ENCODE assay signal across 1 cellular context in the genomic region with DNA sequence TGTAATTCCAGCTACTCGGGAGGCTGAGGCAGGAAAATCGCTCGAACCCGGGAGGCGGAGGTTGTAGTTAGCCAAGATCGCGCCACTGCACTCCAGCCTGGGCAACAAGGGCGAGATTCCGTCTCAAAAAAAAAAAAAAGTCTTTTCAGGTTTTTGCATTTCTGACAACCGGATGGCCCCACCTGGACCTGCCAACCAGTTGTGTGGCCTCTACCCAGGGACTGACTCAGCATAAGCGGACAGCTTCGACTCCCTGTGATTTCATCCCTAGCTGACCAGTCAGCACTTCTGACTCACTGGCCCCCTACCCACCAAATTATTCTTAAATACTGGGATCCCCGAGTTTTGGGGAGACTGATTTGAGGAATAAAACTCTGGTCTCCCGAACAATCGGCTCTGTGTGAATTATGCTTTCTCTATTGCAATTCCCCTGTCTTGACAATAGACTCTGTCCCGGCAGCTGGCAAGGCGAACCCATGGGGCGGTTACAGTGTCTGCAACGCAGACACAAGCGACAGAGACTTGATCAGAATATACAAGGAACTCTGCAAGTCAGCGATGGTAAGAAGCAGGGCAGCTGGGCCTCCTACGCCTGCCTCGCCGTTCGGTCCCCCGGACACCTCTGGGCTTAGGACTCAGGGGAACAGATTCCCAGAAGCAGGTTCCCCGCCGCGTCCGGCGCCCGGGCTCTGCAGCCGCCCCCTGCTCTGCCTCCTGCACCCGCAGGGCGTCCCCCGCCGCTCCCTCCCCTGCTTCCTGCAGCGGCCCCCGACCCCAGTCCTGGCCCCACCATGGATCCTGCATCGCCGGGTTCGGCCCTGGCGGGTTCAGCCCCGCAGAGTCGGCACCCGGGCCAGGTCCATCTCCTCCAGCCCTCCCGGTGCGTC.
TF ChIP-seq lines count a peak whose summit lies in the region.

No MANE protein-coding gene starts in this region.

TF ChIP-seq in GM23338, 12 proteins besides CTCF, POLR2A, EP300 and RAD21:
- TF ChIP-seq, protein P1, sequence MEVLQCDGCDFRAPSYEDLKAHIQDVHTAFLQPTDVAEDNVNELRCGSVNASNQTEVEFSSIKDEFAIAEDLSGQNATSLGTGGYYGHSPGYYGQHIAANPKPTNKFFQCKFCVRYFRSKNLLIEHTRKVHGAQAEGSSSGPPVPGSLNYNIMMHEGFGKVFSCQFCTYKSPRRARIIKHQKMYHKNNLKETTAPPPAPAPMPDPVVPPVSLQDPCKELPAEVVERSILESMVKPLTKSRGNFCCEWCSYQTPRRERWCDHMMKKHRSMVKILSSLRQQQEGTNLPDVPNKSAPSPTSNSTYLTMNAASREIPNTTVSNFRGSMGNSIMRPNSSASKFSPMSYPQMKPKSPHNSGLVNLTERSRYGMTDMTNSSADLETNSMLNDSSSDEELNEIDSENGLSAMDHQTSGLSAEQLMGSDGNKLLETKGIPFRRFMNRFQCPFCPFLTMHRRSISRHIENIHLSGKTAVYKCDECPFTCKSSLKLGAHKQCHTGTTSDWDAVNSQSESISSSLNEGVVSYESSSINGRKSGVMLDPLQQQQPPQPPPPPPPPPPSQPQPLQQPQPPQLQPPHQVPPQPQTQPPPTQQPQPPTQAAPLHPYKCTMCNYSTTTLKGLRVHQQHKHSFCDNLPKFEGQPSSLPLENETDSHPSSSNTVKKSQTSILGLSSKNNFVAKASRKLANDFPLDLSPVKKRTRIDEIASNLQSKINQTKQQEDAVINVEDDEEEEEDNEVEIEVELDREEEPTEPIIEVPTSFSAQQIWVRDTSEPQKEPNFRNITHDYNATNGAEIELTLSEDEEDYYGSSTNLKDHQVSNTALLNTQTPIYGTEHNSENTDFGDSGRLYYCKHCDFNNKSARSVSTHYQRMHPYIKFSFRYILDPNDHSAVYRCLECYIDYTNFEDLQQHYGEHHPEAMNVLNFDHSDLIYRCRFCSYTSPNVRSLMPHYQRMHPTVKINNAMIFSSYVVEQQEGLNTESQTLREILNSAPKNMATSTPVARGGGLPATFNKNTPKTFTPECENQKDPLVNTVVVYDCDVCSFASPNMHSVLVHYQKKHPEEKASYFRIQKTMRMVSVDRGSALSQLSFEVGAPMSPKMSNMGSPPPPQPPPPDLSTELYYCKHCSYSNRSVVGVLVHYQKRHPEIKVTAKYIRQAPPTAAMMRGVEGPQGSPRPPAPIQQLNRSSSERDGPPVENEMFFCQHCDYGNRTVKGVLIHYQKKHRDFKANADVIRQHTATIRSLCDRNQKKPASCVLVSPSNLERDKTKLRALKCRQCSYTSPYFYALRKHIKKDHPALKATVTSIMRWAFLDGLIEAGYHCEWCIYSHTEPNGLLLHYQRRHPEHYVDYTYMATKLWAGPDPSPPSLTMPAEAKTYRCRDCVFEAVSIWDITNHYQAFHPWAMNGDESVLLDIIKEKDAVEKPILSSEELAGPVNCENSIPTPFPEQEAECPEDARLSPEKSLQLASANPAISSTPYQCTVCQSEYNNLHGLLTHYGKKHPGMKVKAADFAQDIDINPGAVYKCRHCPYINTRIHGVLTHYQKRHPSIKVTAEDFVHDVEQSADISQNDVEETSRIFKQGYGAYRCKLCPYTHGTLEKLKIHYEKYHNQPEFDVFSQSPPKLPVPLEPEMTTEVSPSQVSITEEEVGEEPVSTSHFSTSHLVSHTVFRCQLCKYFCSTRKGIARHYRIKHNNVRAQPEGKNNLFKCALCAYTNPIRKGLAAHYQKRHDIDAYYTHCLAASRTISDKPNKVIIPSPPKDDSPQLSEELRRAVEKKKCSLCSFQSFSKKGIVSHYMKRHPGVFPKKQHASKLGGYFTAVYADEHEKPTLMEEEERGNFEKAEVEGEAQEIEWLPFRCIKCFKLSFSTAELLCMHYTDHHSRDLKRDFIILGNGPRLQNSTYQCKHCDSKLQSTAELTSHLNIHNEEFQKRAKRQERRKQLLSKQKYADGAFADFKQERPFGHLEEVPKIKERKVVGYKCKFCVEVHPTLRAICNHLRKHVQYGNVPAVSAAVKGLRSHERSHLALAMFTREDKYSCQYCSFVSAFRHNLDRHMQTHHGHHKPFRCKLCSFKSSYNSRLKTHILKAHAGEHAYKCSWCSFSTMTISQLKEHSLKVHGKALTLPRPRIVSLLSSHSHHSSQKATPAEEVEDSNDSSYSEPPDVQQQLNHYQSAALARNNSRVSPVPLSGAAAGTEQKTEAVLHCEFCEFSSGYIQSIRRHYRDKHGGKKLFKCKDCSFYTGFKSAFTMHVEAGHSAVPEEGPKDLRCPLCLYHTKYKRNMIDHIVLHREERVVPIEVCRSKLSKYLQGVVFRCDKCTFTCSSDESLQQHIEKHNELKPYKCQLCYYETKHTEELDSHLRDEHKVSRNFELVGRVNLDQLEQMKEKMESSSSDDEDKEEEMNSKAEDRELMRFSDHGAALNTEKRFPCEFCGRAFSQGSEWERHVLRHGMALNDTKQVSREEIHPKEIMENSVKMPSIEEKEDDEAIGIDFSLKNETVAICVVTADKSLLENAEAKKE (CRISPR knock-in tag; IDR thresholded peaks at IDR 0.05), result no peak
- TF ChIP-seq, protein P2, sequence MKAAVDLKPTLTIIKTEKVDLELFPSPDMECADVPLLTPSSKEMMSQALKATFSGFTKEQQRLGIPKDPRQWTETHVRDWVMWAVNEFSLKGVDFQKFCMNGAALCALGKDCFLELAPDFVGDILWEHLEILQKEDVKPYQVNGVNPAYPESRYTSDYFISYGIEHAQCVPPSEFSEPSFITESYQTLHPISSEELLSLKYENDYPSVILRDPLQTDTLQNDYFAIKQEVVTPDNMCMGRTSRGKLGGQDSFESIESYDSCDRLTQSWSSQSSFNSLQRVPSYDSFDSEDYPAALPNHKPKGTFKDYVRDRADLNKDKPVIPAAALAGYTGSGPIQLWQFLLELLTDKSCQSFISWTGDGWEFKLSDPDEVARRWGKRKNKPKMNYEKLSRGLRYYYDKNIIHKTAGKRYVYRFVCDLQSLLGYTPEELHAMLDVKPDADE (IDR thresholded peaks at IDR 0.05), result peak; percentile 2; the same call in 1 of the 2 replicates
- TF ChIP-seq STAT1 (IDR thresholded peaks at IDR 0.05; ENCODE audit: unreplicated experiment), result no peak
